2 cellular contexts compared by ENCODE assay signal in genomic region chr11:830295-831131, GRCh38.
A peak's percentile ranks its signal among the peaks of the same experiment; 100 is the strongest.
TF ChIP-seq lines count a peak whose summit lies in the region.

No MANE protein-coding gene starts in this region.

TF ChIP-seq in WTC11, 78 proteins besides CTCF, POLR2A, EP300 and RAD21 (continues in another document):
- TF ChIP-seq ZNF396 (CRISPR knock-in tag; IDR thresholded peaks at IDR 0.05; ENCODE audit: borderline replicate concordance) (no peak), ZNF532 (CRISPR knock-in tag; IDR thresholded peaks at IDR 0.05; ENCODE audit: borderline replicate concordance) (no peak), TCF7 (CRISPR knock-in tag; IDR thresholded peaks at IDR 0.05; ENCODE audit: low read depth) (no peak), TEAD1 (CRISPR knock-in tag; IDR thresholded peaks at IDR 0.05) (0 out of 2 replicates have a peak, but pooled peaks have one; percentile 17), ZBTB21 (CRISPR knock-in tag; IDR thresholded peaks at IDR 0.05; ENCODE audit: borderline replicate concordance) (no peak), ATF1 (CRISPR knock-in tag; IDR thresholded peaks at IDR 0.05) (0 out of 2 replicates have a peak, but pooled peaks have one; percentile 45), NFYB (CRISPR knock-in tag; conservative IDR thresholded peaks at IDR 0.05; ENCODE audit: low read depth) (peak; percentile 32; the same call in 1 of the 2 replicates), TP53 (CRISPR knock-in tag; IDR thresholded peaks at IDR 0.05) (peak; percentile 61; the same call in 1 of the 2 replicates), FOXP4 (CRISPR knock-in tag; IDR thresholded peaks at IDR 0.05) (peak; percentile 67), SMAD3 (CRISPR knock-in tag; IDR thresholded peaks at IDR 0.05; ENCODE audit: borderline replicate concordance) (0 out of 2 replicates have a peak, but pooled peaks have one; percentile 20), GTF2I (CRISPR knock-in tag; conservative IDR thresholded peaks at IDR 0.05) (no peak)
- TF ChIP-seq, protein P1, sequence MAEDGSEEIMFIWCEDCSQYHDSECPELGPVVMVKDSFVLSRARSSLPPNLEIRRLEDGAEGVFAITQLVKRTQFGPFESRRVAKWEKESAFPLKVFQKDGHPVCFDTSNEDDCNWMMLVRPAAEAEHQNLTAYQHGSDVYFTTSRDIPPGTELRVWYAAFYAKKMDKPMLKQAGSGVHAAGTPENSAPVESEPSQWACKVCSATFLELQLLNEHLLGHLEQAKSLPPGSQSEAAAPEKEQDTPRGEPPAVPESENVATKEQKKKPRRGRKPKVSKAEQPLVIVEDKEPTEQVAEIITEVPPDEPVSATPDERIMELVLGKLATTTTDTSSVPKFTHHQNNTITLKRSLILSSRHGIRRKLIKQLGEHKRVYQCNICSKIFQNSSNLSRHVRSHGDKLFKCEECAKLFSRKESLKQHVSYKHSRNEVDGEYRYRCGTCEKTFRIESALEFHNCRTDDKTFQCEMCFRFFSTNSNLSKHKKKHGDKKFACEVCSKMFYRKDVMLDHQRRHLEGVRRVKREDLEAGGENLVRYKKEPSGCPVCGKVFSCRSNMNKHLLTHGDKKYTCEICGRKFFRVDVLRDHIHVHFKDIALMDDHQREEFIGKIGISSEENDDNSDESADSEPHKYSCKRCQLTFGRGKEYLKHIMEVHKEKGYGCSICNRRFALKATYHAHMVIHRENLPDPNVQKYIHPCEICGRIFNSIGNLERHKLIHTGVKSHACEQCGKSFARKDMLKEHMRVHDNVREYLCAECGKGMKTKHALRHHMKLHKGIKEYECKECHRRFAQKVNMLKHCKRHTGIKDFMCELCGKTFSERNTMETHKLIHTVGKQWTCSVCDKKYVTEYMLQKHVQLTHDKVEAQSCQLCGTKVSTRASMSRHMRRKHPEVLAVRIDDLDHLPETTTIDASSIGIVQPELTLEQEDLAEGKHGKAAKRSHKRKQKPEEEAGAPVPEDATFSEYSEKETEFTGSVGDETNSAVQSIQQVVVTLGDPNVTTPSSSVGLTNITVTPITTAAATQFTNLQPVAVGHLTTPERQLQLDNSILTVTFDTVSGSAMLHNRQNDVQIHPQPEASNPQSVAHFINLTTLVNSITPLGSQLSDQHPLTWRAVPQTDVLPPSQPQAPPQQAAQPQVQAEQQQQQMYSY (CRISPR knock-in tag; IDR thresholded peaks at IDR 0.05): peak; percentile 43; the same call in 1 of the 2 replicates
- TF ChIP-seq, protein P2, sequence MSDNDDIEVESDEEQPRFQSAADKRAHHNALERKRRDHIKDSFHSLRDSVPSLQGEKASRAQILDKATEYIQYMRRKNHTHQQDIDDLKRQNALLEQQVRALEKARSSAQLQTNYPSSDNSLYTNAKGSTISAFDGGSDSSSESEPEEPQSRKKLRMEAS (CRISPR knock-in tag; IDR thresholded peaks at IDR 0.05): peak; percentile 82; the same call in 1 of the 2 replicates
- TF ChIP-seq, protein P3, sequence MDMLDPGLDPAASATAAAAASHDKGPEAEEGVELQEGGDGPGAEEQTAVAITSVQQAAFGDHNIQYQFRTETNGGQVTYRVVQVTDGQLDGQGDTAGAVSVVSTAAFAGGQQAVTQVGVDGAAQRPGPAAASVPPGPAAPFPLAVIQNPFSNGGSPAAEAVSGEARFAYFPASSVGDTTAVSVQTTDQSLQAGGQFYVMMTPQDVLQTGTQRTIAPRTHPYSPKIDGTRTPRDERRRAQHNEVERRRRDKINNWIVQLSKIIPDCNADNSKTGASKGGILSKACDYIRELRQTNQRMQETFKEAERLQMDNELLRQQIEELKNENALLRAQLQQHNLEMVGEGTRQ (CRISPR knock-in tag; IDR thresholded peaks at IDR 0.05): peak; percentile 83

TF ChIP-seq in HepG2, 621 proteins besides CTCF, POLR2A, EP300 and RAD21 (continues in another document):
- TF ChIP-seq NKX3-1 (CRISPR knock-in tag; IDR thresholded peaks at IDR 0.05) (no peak), ZNF549 (CRISPR knock-in tag; IDR thresholded peaks at IDR 0.05) (no peak), ZNF367 (CRISPR knock-in tag; IDR thresholded peaks at IDR 0.05; ENCODE audit: borderline replicate concordance) (no peak), ZBTB39 (CRISPR knock-in tag; IDR thresholded peaks at IDR 0.05) (no peak), KAT2B (IDR thresholded peaks at IDR 0.05; ENCODE audit: borderline replicate concordance, low read depth, low read length) (no peak), POLR2AphosphoS5 (IDR thresholded peaks at IDR 0.05; ENCODE audit: low read depth, low read length) (peak; percentile 59), ZNF256 (CRISPR knock-in tag; conservative IDR thresholded peaks at IDR 0.05) (no peak), POGZ (CRISPR knock-in tag; IDR thresholded peaks at IDR 0.05) (no peak), ZFP37 (CRISPR knock-in tag; IDR thresholded peaks at IDR 0.05; ENCODE audit: borderline replicate concordance) (no peak), ZSCAN21 (CRISPR knock-in tag; IDR thresholded peaks at IDR 0.05; ENCODE audit: borderline replicate concordance) (peak; percentile 74; the same call in 1 of the 2 replicates), KLF11 (CRISPR knock-in tag; IDR thresholded peaks at IDR 0.05) (no peak), ESRRA (CRISPR knock-in tag; IDR thresholded peaks at IDR 0.05; ENCODE audit: low read depth) (peak; percentile 5; the same call in 1 of the 2 replicates), FOXK1 (CRISPR knock-in tag; IDR thresholded peaks at IDR 0.05; ENCODE audit: borderline replicate concordance, low read depth) (no peak), TMF1 (CRISPR knock-in tag; IDR thresholded peaks at IDR 0.05; ENCODE audit: low read depth) (peak; percentile 59; the same call in 1 of the 2 replicates), XBP1 (CRISPR knock-in tag; IDR thresholded peaks at IDR 0.05) (no peak), ZNF260 (CRISPR knock-in tag; IDR thresholded peaks at IDR 0.05; ENCODE audit: borderline replicate concordance, low read depth) (no peak), ARNT (IDR thresholded peaks at IDR 0.05) (no peak), ZNF614 (CRISPR knock-in tag; IDR thresholded peaks at IDR 0.05; ENCODE audit: borderline replicate concordance) (0 out of 2 replicates have a peak, but pooled peaks have one; percentile 35), YEATS4 (CRISPR knock-in tag; IDR thresholded peaks at IDR 0.05; ENCODE audit: borderline replicate concordance) (no peak), KDM6A (CRISPR knock-in tag; IDR thresholded peaks at IDR 0.05; ENCODE audit: low read depth) (no peak), RBFOX2 (IDR thresholded peaks at IDR 0.05; ENCODE audit: low read depth, low read length) (peak; percentile 72)
- TF ChIP-seq, protein P3 (IDR thresholded peaks at IDR 0.05; ENCODE audit: low read depth, low read length): peak; percentile 48; the same call in 1 of the 2 replicates
- TF ChIP-seq, protein P3 (CRISPR knock-in tag; IDR thresholded peaks at IDR 0.05; ENCODE audit: borderline replicate concordance): peak; percentile 14; the same call in 1 of the 2 replicates
- TF ChIP-seq, protein P4, sequence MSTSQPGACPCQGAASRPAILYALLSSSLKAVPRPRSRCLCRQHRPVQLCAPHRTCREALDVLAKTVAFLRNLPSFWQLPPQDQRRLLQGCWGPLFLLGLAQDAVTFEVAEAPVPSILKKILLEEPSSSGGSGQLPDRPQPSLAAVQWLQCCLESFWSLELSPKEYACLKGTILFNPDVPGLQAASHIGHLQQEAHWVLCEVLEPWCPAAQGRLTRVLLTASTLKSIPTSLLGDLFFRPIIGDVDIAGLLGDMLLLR (CRISPR knock-in tag; IDR thresholded peaks at IDR 0.05): no peak; the same call in 1 of the 2 replicates
- TF ChIP-seq, protein P5, sequence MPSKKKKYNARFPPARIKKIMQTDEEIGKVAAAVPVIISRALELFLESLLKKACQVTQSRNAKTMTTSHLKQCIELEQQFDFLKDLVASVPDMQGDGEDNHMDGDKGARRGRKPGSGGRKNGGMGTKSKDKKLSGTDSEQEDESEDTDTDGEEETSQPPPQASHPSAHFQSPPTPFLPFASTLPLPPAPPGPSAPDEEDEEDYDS (CRISPR knock-in tag; IDR thresholded peaks at IDR 0.05): peak; percentile 85
- TF ChIP-seq, protein P6, sequence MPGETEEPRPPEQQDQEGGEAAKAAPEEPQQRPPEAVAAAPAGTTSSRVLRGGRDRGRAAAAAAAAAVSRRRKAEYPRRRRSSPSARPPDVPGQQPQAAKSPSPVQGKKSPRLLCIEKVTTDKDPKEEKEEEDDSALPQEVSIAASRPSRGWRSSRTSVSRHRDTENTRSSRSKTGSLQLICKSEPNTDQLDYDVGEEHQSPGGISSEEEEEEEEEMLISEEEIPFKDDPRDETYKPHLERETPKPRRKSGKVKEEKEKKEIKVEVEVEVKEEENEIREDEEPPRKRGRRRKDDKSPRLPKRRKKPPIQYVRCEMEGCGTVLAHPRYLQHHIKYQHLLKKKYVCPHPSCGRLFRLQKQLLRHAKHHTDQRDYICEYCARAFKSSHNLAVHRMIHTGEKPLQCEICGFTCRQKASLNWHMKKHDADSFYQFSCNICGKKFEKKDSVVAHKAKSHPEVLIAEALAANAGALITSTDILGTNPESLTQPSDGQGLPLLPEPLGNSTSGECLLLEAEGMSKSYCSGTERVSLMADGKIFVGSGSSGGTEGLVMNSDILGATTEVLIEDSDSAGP (CRISPR knock-in tag; IDR thresholded peaks at IDR 0.05; ENCODE audit: borderline replicate concordance): peak; percentile 22; the same call in 1 of the 2 replicates
- TF ChIP-seq, protein P7, sequence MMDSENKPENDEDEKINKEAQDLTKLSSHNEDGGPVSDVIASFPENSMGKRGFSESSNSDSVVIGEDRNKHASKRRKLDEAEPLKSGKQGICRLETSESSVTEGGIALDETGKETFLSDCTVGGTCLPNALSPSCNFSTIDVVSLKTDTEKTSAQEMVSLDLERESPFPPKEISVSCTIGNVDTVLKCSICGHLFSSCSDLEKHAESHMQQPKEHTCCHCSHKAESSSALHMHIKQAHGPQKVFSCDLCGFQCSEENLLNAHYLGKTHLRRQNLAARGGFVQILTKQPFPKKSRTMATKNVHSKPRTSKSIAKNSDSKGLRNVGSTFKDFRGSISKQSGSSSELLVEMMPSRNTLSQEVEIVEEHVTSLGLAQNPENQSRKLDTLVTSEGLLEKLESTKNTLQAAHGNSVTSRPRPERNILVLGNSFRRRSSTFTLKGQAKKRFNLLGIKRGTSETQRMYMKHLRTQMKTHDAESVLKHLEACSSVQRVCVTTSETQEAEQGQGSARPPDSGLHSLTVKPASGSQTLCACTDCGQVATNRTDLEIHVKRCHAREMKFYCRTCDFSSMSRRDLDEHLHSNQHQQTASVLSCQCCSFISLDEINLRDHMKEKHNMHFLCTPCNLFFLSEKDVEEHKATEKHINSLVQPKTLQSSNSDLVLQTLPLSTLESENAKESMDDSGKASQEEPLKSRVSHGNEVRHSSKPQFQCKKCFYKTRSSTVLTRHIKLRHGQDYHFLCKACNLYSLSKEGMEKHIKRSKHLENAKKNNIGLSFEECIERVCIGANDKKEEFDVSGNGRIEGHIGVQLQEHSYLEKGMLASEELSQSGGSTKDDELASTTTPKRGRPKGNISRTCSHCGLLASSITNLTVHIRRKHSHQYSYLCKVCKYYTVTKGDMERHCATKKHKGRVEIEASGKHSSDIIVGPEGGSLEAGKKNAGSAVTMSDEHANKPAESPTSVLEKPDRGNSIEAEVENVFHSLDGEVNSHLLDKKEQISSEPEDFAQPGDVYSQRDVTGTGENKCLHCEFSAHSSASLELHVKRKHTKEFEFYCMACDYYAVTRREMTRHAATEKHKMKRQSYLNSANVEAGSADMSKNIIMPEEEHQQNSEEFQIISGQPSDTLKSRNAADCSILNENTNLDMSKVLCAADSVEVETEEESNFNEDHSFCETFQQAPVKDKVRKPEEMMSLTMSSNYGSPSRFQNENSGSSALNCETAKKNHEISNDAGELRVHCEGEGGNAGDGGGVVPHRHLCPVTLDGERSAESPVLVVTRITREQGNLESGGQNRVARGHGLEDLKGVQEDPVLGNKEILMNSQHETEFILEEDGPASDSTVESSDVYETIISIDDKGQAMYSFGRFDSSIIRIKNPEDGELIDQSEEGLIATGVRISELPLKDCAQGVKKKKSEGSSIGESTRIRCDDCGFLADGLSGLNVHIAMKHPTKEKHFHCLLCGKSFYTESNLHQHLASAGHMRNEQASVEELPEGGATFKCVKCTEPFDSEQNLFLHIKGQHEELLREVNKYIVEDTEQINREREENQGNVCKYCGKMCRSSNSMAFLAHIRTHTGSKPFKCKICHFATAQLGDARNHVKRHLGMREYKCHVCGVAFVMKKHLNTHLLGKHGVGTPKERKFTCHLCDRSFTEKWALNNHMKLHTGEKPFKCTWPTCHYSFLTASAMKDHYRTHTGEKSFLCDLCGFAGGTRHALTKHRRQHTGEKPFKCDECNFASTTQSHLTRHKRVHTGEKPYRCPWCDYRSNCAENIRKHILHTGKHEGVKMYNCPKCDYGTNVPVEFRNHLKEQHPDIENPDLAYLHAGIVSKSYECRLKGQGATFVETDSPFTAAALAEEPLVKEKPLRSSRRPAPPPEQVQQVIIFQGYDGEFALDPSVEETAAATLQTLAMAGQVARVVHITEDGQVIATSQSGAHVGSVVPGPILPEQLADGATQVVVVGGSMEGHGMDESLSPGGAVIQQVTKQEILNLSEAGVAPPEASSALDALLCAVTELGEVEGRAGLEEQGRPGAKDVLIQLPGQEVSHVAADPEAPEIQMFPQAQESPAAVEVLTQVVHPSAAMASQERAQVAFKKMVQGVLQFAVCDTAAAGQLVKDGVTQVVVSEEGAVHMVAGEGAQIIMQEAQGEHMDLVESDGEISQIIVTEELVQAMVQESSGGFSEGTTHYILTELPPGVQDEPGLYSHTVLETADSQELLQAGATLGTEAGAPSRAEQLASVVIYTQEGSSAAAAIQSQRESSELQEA (CRISPR knock-in tag; IDR thresholded peaks at IDR 0.05; ENCODE audit: not compliant biosample characterization): no peak
